Comparison of ENCODE assay signal across 15 cellular contexts in the genomic region with DNA sequence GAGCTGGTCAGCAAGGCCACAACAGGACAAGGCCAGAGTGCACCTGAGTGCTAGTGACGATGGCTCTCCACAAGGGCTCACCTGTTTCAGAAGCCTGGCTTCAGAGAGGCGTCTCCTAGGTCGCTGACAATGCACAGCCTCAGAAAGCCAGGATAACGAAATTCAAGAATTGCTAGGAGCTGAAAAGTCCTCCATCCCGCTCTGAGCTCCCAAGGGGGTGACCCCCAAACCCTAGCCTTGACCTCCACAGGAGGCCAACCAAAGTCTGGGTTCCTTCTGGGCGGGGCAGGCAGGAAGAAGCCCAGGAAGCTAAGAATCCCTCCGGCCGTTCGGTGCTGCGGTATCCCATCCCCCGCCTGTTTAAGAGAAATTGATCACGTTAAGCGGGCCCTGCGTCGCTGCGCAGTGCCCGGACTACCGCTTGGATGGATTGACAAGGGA. TPM values are rescaled to one million over a fixed set of nuclear protein-coding genes. Genes with fewer than 3 reads are reported as not detected.
DNase-seq lines count a peak whose midpoint lies in the region; ATAC-seq and TF ChIP-seq lines count a peak whose summit lies in the region.
"Had no signal": no experiment of that assay in that cellular context is flagged by ENCODE, and none has a peak within 500 bp of the region (broad histone marks: within the 10 kb centered on the region; RNA-seq: fewer than 3 reads in every experiment).

No MANE protein-coding gene starts in this region.

- no peaks in the 10 kb centered on the region for H3K36me3 Mint-ChIP-seq in immature natural killer cell

- WGBS in spleen, 5 donors, result 18 to 31% (median 22%) methylated on average over 17 to 18 of the region's 18 CpGs

- H3K4me1 ChIP-seq in spleen, result peaks cover 15 to 70% (median 56%) of the 10 kb centered on the region in 6 donors
- H3K4me1 ChIP-seq: uterus had no signal

- H3K4me1 Mint-ChIP-seq in immature natural killer cell, result peaks cover 56 to 59% of the 10 kb centered on the region in 2 donors

- no peak overlapping the region for H3K27ac ChIP-seq in spleen
- H3K27ac ChIP-seq: A549, KMS-11, WERI-Rb-1 had no signal

- H3K27me3 ChIP-seq in spleen (replicated peaks in 1 of 7), result peaks cover 5 to 93% (median 69%) of the 10 kb centered on the region in 7 donors
- H3K27me3 ChIP-seq: uterus had no signal

- in situ Hi-C loops in astrocyte of the spinal cord (cut with HindIII; ENCODE audit: low sequenced_read_pairs), result loop anchor here (25.0 kb wide), 1 partner anchor 849 kb away; no protein-coding TSS in a partner anchor

- peak; percentile 5 for DNase-seq in activated CD4-positive, alpha-beta T cell treated with anti-CD3 and anti-CD28 coated beads for 48 hours
- DNase-seq in activated CD4-positive, alpha-beta T cell treated with anti-CD3 and anti-CD28 coated beads for 4 hours, result no peak
- DNase-seq in astrocyte of the spinal cord (ENCODE audit: low read depth, low spot score) (no peak), immature natural killer cell (no peak), spleen (no peak), GM10266 (ENCODE audit: extremely low spot score) (no peak)
- DNase-seq in activated CD4-positive, CD25-positive, alpha-beta regulatory T cell (lab: John Stamatoyannopoulos, UW), result no peak
- DNase-seq: caudate nucleus; NCI-H82; stimulated activated CD4-positive, alpha-beta T cell treated with anti-CD3 and anti-CD28 coated beads, Interleukin-15, amount 100 ng/mL, for 24 hours; uterus; WERI-Rb-1 had no signal

- peaks cover 39 to 55% (median 45%) of the 10 kb centered on the region in 3 donors for H3K27me3 Mint-ChIP-seq in immature natural killer cell (ENCODE audit: low read depth in 3 of 3)

- H3K27ac Mint-ChIP-seq in immature natural killer cell, result peak overlapping the region in 1 of 6 donors; percentile 91

- H3K36me3 ChIP-seq in spleen, result no peaks in the 10 kb centered on the region
- H3K36me3 ChIP-seq: uterus, WERI-Rb-1 had no signal

- no peaks in the 10 kb centered on the region for H3K9me3 ChIP-seq in spleen
- H3K9me3 ChIP-seq: A549, uterus had no signal

- ATAC-seq in HG02588 (IDR thresholded peaks at IDR 0.05; ENCODE audit: unreplicated experiment), result no peak
- ATAC-seq: A549 had no signal

- TF ChIP-seq CTCF in astrocyte of the spinal cord (IDR thresholded peaks at IDR 0.05; ENCODE audit: low read depth, low read length) (no peak), spleen (IDR thresholded peaks at IDR 0.05 in 8 of 11, conservative IDR thresholded peaks at IDR 0.05 in 3 of 11) (no peak), GM10266 (IDR thresholded peaks at IDR 0.05; ENCODE audit: control insufficient read depth, insufficient read depth, low read depth, missing control alignments) (no peak)

- H3K9me3 Mint-ChIP-seq in immature natural killer cell, result no peaks in the 10 kb centered on the region

- no peak for TF ChIP-seq POLR2A in spleen (IDR thresholded peaks at IDR 0.05)

- intact Hi-C loops in spleen (cut with DNase I; ENCODE audit: low total_unique reads), result loop anchor here (5.0 to 10.0 kb wide), 2 partner anchors 609 to 846 kb away; no protein-coding TSS in a partner anchor

- peak overlapping the region; percentile 93 to 100 (median 97) for H3K4me3 Mint-ChIP-seq in immature natural killer cell

- H3K4me3 ChIP-seq in astrocyte of the spinal cord (ENCODE audit: low read depth, low read length) (peak overlapping the region; percentile 64), spleen (peak overlapping the region; percentile 53 to 78 (median 60))
- H3K4me3 ChIP-seq: A549 had no signal

RNA-seq across cellular contexts. Expression of a gene that starts 2.5 kb away (rescaled TPM):
- not detected for polyA plus RNA-seq in immature natural killer cell
- total RNA-seq in spleen, result under 1 TPM in 2 of 7 donors, not detected in 5; 0.23 to 0.32 TPM
- polyA plus RNA-seq in spleen, result 1 to 10 TPM in 1 of 3 donors, under 1 TPM in 2; 0.04 to 1.4 (median 0.13) TPM
